ENCODE assay signal across 23 cellular contexts in the genomic region with DNA sequence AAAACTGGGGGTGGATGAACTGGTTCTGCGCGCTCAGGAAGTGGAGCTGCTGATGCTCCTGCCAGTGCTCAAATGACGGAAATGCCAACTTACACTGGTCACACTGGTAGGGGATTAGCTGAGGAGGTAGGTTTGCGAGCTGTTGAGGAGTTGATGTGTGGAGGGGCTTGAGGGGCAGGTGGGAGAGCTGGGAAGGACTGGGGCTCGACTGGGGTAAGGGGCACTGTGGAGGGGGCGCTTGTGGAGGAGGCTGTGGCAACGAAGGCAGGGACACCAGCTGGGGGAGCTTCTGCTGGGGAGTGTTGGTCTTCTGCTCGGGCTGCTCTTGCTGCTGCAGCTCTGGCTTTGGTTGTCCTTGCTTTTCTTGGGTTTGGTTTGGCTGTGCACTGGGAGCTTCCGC.
A peak's percentile ranks its signal among the peaks of the same experiment; 100 is the strongest.
DNase-seq lines count a peak whose midpoint lies in the region; ATAC-seq, FAIRE-seq and TF ChIP-seq lines count a peak whose summit lies in the region.
"Had no signal": no experiment of that assay in that cellular context is flagged by ENCODE, and none has a peak within 500 bp of the region (broad histone marks: within the 10 kb centered on the region; RNA-seq: fewer than 3 reads in every experiment).

No MANE protein-coding gene starts in this region.

- H3K9me3 ChIP-seq in HepG2 (ENCODE audit: low read length): no peaks in the 10 kb centered on the region
- no peaks in the 10 kb centered on the region for H3K9me3 ChIP-seq in right lobe of liver
- no peaks in the 10 kb centered on the region for H3K9me3 ChIP-seq in osteoblast (ENCODE audit: low read depth, low read length)
- no peaks in the 10 kb centered on the region for H3K9me3 ChIP-seq in breast epithelium
- H3K9me3 ChIP-seq: Caco-2 had no signal

- H2AFZ ChIP-seq in HepG2 (ENCODE audit: low read length): no peak overlapping the region
- no peak overlapping the region for H2AFZ ChIP-seq in osteoblast (ENCODE audit: low read length)
- H2AFZ ChIP-seq: GM23338 had no signal

- intact Hi-C loops in HepG2 (cut with micrococcal nuclease; ENCODE audit: unreplicated experiment) (no loop called here), right lobe of liver (cut with DNase I) (no loop called here), breast epithelium (cut with DNase I; ENCODE audit: low total_unique reads) (no loop called here)

- in situ Hi-C loops in HepG2 (cut with HindIII; ENCODE audit: extremely low pct_ligation_motif_present, low pct_unique_long_range_greater_than_20kb): no loop called here

- peaks cover 14% of the 10 kb centered on the region for H3K27me3 Mint-ChIP-seq in endothelial cell (ENCODE audit: unreplicated experiment)
- H3K27me3 Mint-ChIP-seq: B cell had no signal

- TF ChIP-seq EP300 in HepG2 (IDR thresholded peaks at IDR 0.05; ENCODE audit: low read depth in 2 of 2, low read length in 2 of 2): no peak
- no peak for TF ChIP-seq EP300 in HepG2 (CRISPR knock-in tag; IDR thresholded peaks at IDR 0.05; ENCODE audit: borderline replicate concordance)

- H3K4me3 ChIP-seq in HepG2 (replicated peaks in 1 of 3; ENCODE audit: insufficient read depth in 1 of 3, low read depth in 2 of 3, low read length in 3 of 3) (no peak overlapping the region), right lobe of liver (no peak overlapping the region), osteoblast (ENCODE audit: insufficient read depth, low read length) (no peak overlapping the region), breast epithelium (no peak overlapping the region)
- H3K4me3 ChIP-seq: BLaER1, GM23338 had no signal

- FAIRE-seq in HepG2 (lab: Jason Lieb, UNC): no peak
- FAIRE-seq: A204.1, G401.6, GM12892, GM19239 had no signal

- TF ChIP-seq RAD21 in HepG2 (CRISPR knock-in tag; IDR thresholded peaks at IDR 0.05): no peak

- no peak for TF ChIP-seq POLR2A in HepG2 (IDR thresholded peaks at IDR 0.05; ENCODE audit: insufficient read depth in 1 of 2, low read depth in 2 of 2, low read length in 2 of 2)
- TF ChIP-seq POLR2A in right lobe of liver (IDR thresholded peaks at IDR 0.05): no peak
- no peak for TF ChIP-seq POLR2A in breast epithelium (IDR thresholded peaks at IDR 0.05)

- peaks cover 54% of the 10 kb centered on the region for H3K36me3 Mint-ChIP-seq in endothelial cell (ENCODE audit: low read depth, unreplicated experiment)
- H3K36me3 Mint-ChIP-seq: CD8-positive, alpha-beta T cell had no signal

- no peak overlapping the region for H3K27ac Mint-ChIP-seq in endothelial cell (ENCODE audit: unreplicated experiment)
- H3K27ac Mint-ChIP-seq: B cell; CD8-positive, alpha-beta T cell; GM23338; H9 had no signal

- H3K36me3 ChIP-seq in HepG2 (replicated peaks in 1 of 2; ENCODE audit: control insufficient read depth in 1 of 2, insufficient read depth in 2 of 2, low read length in 2 of 2) (peaks cover 56 to 96% of the 10 kb centered on the region in 2 experiments), right lobe of liver (peaks cover 0 to 27% (median 6%) of the 10 kb centered on the region in 4 donors), osteoblast (ENCODE audit: insufficient read depth, low read length) (peaks cover 82% of the 10 kb centered on the region), breast epithelium (no peaks in the 10 kb centered on the region)

- POLR2A ChIA-PET in HepG2 (lab: Yijun Ruan, JAX): no interaction called here

- H3K9ac ChIP-seq in HepG2 (ENCODE audit: insufficient read depth, low read depth, low read length): no peak overlapping the region
- H3K9ac ChIP-seq: BLaER1 had no signal

- ATAC-seq in HepG2: no peak
- ATAC-seq in right lobe of liver: no peak
- ATAC-seq: CD8-positive, alpha-beta T cell; GM23338; HCT116 had no signal

- H3K4me1 ChIP-seq in HepG2 (ENCODE audit: insufficient read depth, low read length) (no peaks in the 10 kb centered on the region), right lobe of liver (no peaks in the 10 kb centered on the region), osteoblast (ENCODE audit: insufficient read depth, low read length) (no peaks in the 10 kb centered on the region), breast epithelium (no peaks in the 10 kb centered on the region)
- H3K4me1 ChIP-seq: BLaER1, Caco-2 had no signal

- BruUV-seq in HepG2 (replicated peaks; lab: Mats Ljungman, UMichigan): no TSS peak

- H3K27ac ChIP-seq in HepG2 (ENCODE audit: extremely low read length, insufficient read depth, low read length) (no peak overlapping the region), right lobe of liver (no peak overlapping the region), osteoblast (ENCODE audit: low read depth, low read length) (no peak overlapping the region), breast epithelium (no peak overlapping the region)
- H3K27ac ChIP-seq: 22Rv1, BLaER1, C4-2B had no signal

- TF ChIP-seq CTCF in HepG2 (CRISPR knock-in tag; IDR thresholded peaks at IDR 0.05) (no peak), right lobe of liver (IDR thresholded peaks at IDR 0.05) (no peak), endothelial cell (IDR thresholded peaks at IDR 0.05; ENCODE audit: unreplicated experiment) (no peak), osteoblast (IDR thresholded peaks at IDR 0.05; ENCODE audit: extremely low read depth, low read depth, low read length) (no peak), breast epithelium (IDR thresholded peaks at IDR 0.05) (no peak)

- no peak overlapping the region for H3K4me2 ChIP-seq in HepG2 (ENCODE audit: low read depth, low read length)
- no peak overlapping the region for H3K4me2 ChIP-seq in osteoblast (ENCODE audit: insufficient read depth, low read length)
- H3K4me2 ChIP-seq: BLaER1, GM23338 had no signal

- no peaks in the 10 kb centered on the region for H3K79me2 ChIP-seq in HepG2 (ENCODE audit: insufficient read depth, low read length)
- H3K79me2 ChIP-seq in osteoblast (ENCODE audit: insufficient read depth, low read length): peaks cover 4% of the 10 kb centered on the region

- no peaks in the 10 kb centered on the region for H3K9me3 Mint-ChIP-seq in endothelial cell (ENCODE audit: unreplicated experiment)
- H3K9me3 Mint-ChIP-seq: CD8-positive, alpha-beta T cell; GM23338; H9 had no signal

- WGBS in HepG2 (ENCODE audit: low lambda C conversion rate): 98% methylated on average over 9 of the region's 9 CpGs
- 92% methylated on average over 6 of the region's 9 CpGs for WGBS in right lobe of liver (ENCODE audit: insufficient coverage, low coverage, low lambda C conversion rate, missing lambda C conversion rate)

- H4K20me1 ChIP-seq in HepG2 (ENCODE audit: insufficient read depth, low read length) (no peaks in the 10 kb centered on the region), osteoblast (ENCODE audit: insufficient read depth, low read length) (no peaks in the 10 kb centered on the region)
- H4K20me1 ChIP-seq: BLaER1 had no signal

- peak overlapping the region; percentile 47 for H3K4me3 Mint-ChIP-seq in endothelial cell (ENCODE audit: unreplicated experiment)
- H3K4me3 Mint-ChIP-seq: B cell; CD4-positive, CD25-positive, alpha-beta regulatory T cell; CD8-positive, alpha-beta T cell; GM23338; H9 had no signal

- no peaks in the 10 kb centered on the region for H3K4me1 Mint-ChIP-seq in endothelial cell (ENCODE audit: unreplicated experiment)
- H3K4me1 Mint-ChIP-seq: B cell, GM23338, H9 had no signal

- CTCF ChIA-PET in HepG2 (lab: Yijun Ruan, JAX; ENCODE audit: low intra/inter-chr PET ratio, low total read pairs): no interaction called here

- DNase-seq in HepG2 (ENCODE audit: low spot score) (no peak), right lobe of liver (no peak), endothelial cell (ENCODE audit: low spot score) (no peak), osteoblast (ENCODE audit: insufficient read length, low spot score, missing footprints) (peak; percentile 68), SIG-M5 (lab: John Stamatoyannopoulos, UW) (no peak), NCI-H2029 (lab: John Stamatoyannopoulos, UW) (no peak), breast epithelium (ENCODE audit: low spot score in 2 of 2) (no peak)
- DNase-seq: Caco-2; CD4-positive, CD25-positive, alpha-beta regulatory T cell; CD8-positive, alpha-beta T cell; DMS153; DND-41; H9 had no signal

- H3K27me3 ChIP-seq in HepG2 (ENCODE audit: control insufficient read depth in 1 of 2, insufficient read depth in 2 of 2, low read length in 2 of 2) (no peaks in the 10 kb centered on the region), right lobe of liver (no peaks in the 10 kb centered on the region), osteoblast (ENCODE audit: insufficient read depth, low read length) (no peaks in the 10 kb centered on the region), breast epithelium (no peaks in the 10 kb centered on the region)
- H3K27me3 ChIP-seq: BLaER1 had no signal

TF ChIP-seq in HepG2, 621 proteins besides CTCF, POLR2A, EP300 and RAD21:
- TF ChIP-seq AGO2 (optimal IDR thresholded peaks at IDR 0.05; ENCODE audit: low read depth, low read length) (peak; percentile 38), ZSCAN31 (CRISPR knock-in tag; IDR thresholded peaks at IDR 0.05; ENCODE audit: low read depth) (no peak)
